In the genomic region with DNA sequence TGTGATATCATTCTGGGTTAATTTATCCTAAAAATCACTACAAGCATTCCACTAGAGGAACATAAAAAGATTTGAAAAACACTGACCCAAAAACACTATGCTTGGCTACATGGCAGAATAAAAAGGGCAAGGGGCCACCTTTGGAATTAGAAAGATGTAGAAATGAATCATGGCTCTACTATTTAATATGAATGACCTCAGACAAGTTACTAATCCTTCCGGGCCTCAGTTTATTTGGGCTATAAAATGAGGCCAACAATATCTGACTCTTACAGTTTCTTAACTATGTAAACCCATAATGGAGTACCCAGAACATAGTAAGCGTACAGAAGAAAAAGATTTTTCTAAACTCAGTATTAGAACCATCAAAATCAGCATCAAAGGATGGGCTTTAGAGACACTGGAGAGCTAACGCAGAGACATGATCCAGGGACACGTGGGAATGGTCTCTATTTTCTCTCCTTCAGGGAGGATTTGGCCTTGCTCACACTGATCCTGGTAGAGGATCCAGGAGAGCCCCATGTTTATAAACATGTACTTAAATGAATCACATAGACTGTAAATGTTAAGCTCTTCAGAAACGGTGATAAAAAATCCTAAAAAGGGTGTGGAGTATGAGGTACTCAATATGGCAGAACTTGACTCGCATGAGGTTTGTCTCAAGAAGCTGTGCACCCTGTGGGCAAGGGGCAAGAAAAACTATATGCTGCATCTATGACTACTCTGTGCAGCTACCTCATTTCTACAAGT, we compare ENCODE assay signal across 23 cellular contexts.
DNase-seq lines count a peak whose midpoint lies in the region; ATAC-seq, FAIRE-seq and TF ChIP-seq lines count a peak whose summit lies in the region.
"Had no signal": no experiment of that assay in that cellular context is flagged by ENCODE, and none has a peak within 500 bp of the region (broad histone marks: within the 10 kb centered on the region; RNA-seq: fewer than 3 reads in every experiment).

No MANE protein-coding gene starts in this region.

- no peak overlapping the region for H4K91ac ChIP-seq in IMR-90 (ENCODE audit: insufficient read depth, low read depth, low read length)

- no peak overlapping the region for H3K4me3 ChIP-seq in IMR-90 (ENCODE audit: insufficient read depth, low read depth, low read length)
- no peak overlapping the region for H3K4me3 ChIP-seq in keratinocyte (ENCODE audit: control insufficient read depth in 2 of 3, extremely low read depth in 1 of 3, insufficient read depth in 2 of 3, low read depth in 1 of 3, low read length in 3 of 3)
- H3K4me3 ChIP-seq: heart left ventricle had no signal

- H3K79me2 ChIP-seq in keratinocyte (ENCODE audit: control insufficient read depth, insufficient read depth, low read length) = no peaks in the 10 kb centered on the region

- no peaks in the 10 kb centered on the region for H3K9me3 ChIP-seq in IMR-90 (ENCODE audit: control insufficient read depth, insufficient read depth, low read length)
- H3K9me3 ChIP-seq in keratinocyte (ENCODE audit: control insufficient read depth, low read depth, low read length) = no peaks in the 10 kb centered on the region

- H2AK9ac ChIP-seq in IMR-90 (replicated peaks; ENCODE audit: low read depth, low read length, poor library complexity) = no peak overlapping the region

- H3K4me1 ChIP-seq in IMR-90 (ENCODE audit: control insufficient read depth, insufficient read depth, low read length) (peaks cover 8% of the 10 kb centered on the region), keratinocyte (ENCODE audit: control insufficient read depth, extremely low read depth, insufficient read depth, low read length) (no peaks in the 10 kb centered on the region)

- no CpG with 5 or more reads among the region's 6 CpGs for WGBS in IMR-90 (ENCODE audit: extremely low coverage in 2 of 2, insufficient read length in 1 of 2), 2 experiments

- no TSS peak for BruUV-seq in IMR-90 (replicated peaks; lab: Mats Ljungman, UMichigan)

- H4K8ac ChIP-seq in IMR-90 (ENCODE audit: low read depth in 2 of 2, low read length in 2 of 2) = 0 out of 4 replicates have a peak overlapping the region, but pooled peaks of 1 of the 2 experiments have one; percentile 7

- ATAC-seq in IMR-90 (ENCODE audit: low read depth) = peak; percentile 76
- ATAC-seq in HG02970 (IDR thresholded peaks at IDR 0.05; ENCODE audit: low FRiP score, unreplicated experiment) = no peak
- ATAC-seq: CD8-positive, alpha-beta T cell; stimulated activated naive CD8-positive, alpha-beta T cell treated with anti-CD3 and anti-CD28 coated beads, Interleukin-15, Interleukin-2, amounts not matched to agents 100 U/mL and 50 U/mL, for 24 hours had no signal

- DNase-seq in AG08396 (ENCODE audit: low spot score) (peak; percentile 12), IMR-90 (peak; percentile 45), keratinocyte (ENCODE audit: low read depth, low spot score) (no peak), NCI-H1930 (lab: John Stamatoyannopoulos, UW) (no peak), cardiac septum (ENCODE audit: low spot score) (no peak), GDM1 (lab: John Stamatoyannopoulos, UW) (no peak)
- DNase-seq: 8988T; activated CD4-positive, alpha-beta memory T cell treated with anti-CD3 and anti-CD28 coated beads, Interleukin-2, amount 10 ng/mL, durations not matched to agents 7 days and 5 days; activated CD4-positive, alpha-beta T cell treated with anti-CD3 and anti-CD28 coated beads for 1 hour; activated CD8-positive, alpha-beta memory T cell treated with anti-CD3 and anti-CD28 coated beads, Interleukin-2, amount 50 U/mL, for 48 hours; AML-193; caudate nucleus; CD8-positive, alpha-beta T cell; H9; heart left ventricle; KG1; NCI-H1417 treated with DMSO at 0.1 percent for 48 hours; NCI-H2107; posterior cingulate gyrus; stimulated activated naive CD8-positive, alpha-beta T cell treated with anti-CD3 and anti-CD28 coated beads, Interleukin-15, Interleukin-2, amounts not matched to agents 100 U/mL and 50 U/mL, for 24 hours; T-helper 2 cell had no signal

- H3K4ac ChIP-seq in IMR-90 (ENCODE audit: low read depth, low read length) = peak overlapping the region; percentile 28; the same call in 1 of the 2 replicates

- H3K79me1 ChIP-seq in IMR-90 (ENCODE audit: low read depth in 1 of 2, low read length in 2 of 2) = peaks cover 3 to 10% of the 10 kb centered on the region in 2 experiments; a peak in 2 of 4 replicates

- TF ChIP-seq RAD21 in IMR-90 (IDR thresholded peaks at IDR 0.05; ENCODE audit: low read length) = no peak

- TF ChIP-seq POLR2A in IMR-90 (IDR thresholded peaks at IDR 0.05; ENCODE audit: low read depth, low read length) = no peak

- in situ Hi-C loops in IMR-90 (cut with MboI; ENCODE audit: low sequenced_read_pairs) = no loop called here

- no peak overlapping the region for H2AFZ ChIP-seq in IMR-90 (replicated peaks; ENCODE audit: low read length, poor library complexity)
- no peak overlapping the region for H2AFZ ChIP-seq in keratinocyte (ENCODE audit: control insufficient read depth, low read length)

- H3K9ac ChIP-seq in IMR-90 (ENCODE audit: low read depth, low read length) = no peak overlapping the region
- H3K9ac ChIP-seq in keratinocyte (ENCODE audit: control insufficient read depth, extremely low read depth, insufficient read depth, low read length) = no peak overlapping the region

- H4K20me1 ChIP-seq in IMR-90 (ENCODE audit: insufficient read depth, low read length) (no peaks in the 10 kb centered on the region), keratinocyte (ENCODE audit: control insufficient read depth, extremely low read depth, insufficient read depth, low read length) (no peaks in the 10 kb centered on the region)

- no peak overlapping the region for H4K5ac ChIP-seq in IMR-90 (ENCODE audit: low read depth, low read length)

- H3K4me2 ChIP-seq in IMR-90 (ENCODE audit: low read depth, low read length) = peak overlapping the region; percentile 41
- no peak overlapping the region for H3K4me2 ChIP-seq in keratinocyte (ENCODE audit: control insufficient read depth, extremely low read depth, insufficient read depth, low read depth, low read length)

- intact Hi-C loops in IMR-90 (cut with micrococcal nuclease) (no loop called here), cardiac septum (cut with DNase I) (no loop called here)

- FAIRE-seq in endometrium (lab: Jason Lieb, UNC) = peak; percentile 86
- FAIRE-seq in keratinocyte (lab: Jason Lieb, UNC) = peak; percentile 26

- no peak overlapping the region for H3K14ac ChIP-seq in IMR-90 (replicated peaks; ENCODE audit: low read depth, low read length)

- no peak overlapping the region for H2BK5ac ChIP-seq in IMR-90 (ENCODE audit: low read depth, low read length, poor library complexity, severe bottlenecking)

- no peak overlapping the region for H2AK5ac ChIP-seq in IMR-90 (ENCODE audit: low read depth, low read length)

- H2BK15ac ChIP-seq in IMR-90 (ENCODE audit: low read depth, low read length) = no peak overlapping the region

- no peaks in the 10 kb centered on the region for H3K36me3 ChIP-seq in IMR-90 (ENCODE audit: control insufficient read depth, insufficient read depth, low read length)
- no peaks in the 10 kb centered on the region for H3K36me3 ChIP-seq in keratinocyte (ENCODE audit: control insufficient read depth in 2 of 2, extremely low read depth in 1 of 2, insufficient read depth in 2 of 2, low read length in 2 of 2)
- H3K36me3 ChIP-seq: heart left ventricle had no signal

- H3K27ac ChIP-seq in IMR-90 (ENCODE audit: insufficient read depth, low read length) = no peak overlapping the region
- H3K27ac ChIP-seq in keratinocyte (ENCODE audit: control insufficient read depth, insufficient read depth, low read length) = no peak overlapping the region
- H3K27ac ChIP-seq: heart left ventricle had no signal

- peak overlapping the region; percentile 61; the same call in 1 of the 2 replicates for H3K18ac ChIP-seq in IMR-90 (ENCODE audit: low read depth, low read length)

- no peak overlapping the region for H2BK120ac ChIP-seq in IMR-90 (ENCODE audit: low read depth, low read length)

- TF ChIP-seq CTCF in IMR-90 (conservative IDR thresholded peaks at IDR 0.05; ENCODE audit: low read depth, low read length) (no peak), keratinocyte (optimal IDR thresholded peaks at IDR 0.05 in 1 of 3, IDR thresholded peaks at IDR 0.05 in 1 of 3, conservative IDR thresholded peaks at IDR 0.05 in 1 of 3; ENCODE audit: extremely low read depth in 1 of 3, insufficient read depth in 2 of 3, low read length in 3 of 3) (no peak)

- H3K27me3 ChIP-seq in IMR-90 (ENCODE audit: control insufficient read depth, insufficient read depth, low read length) (no peaks in the 10 kb centered on the region), keratinocyte (ENCODE audit: control insufficient read depth, extremely low read depth, insufficient read depth, low read length) (no peaks in the 10 kb centered on the region)
- H3K27me3 ChIP-seq: heart left ventricle had no signal

- H3K23ac ChIP-seq in IMR-90 (ENCODE audit: low read depth, low read length) = no peak overlapping the region; the same call in 1 of the 2 replicates

- H2BK20ac ChIP-seq in IMR-90 (ENCODE audit: low read depth, low read length) = peak overlapping the region; percentile 22; the same call in 1 of the 2 replicates

- POLR2A ChIA-PET in IMR-90 (lab: Charles Lee; ENCODE audit: unreplicated experiment) = no interaction called here

- CTCF ChIA-PET in IMR-90 (lab: Yijun Ruan, JAX) = no interaction called here

- no peak overlapping the region for H3K56ac ChIP-seq in IMR-90 (ENCODE audit: extremely low read depth, insufficient read depth, low read length)

- no peaks in the 10 kb centered on the region for H3K9me1 ChIP-seq in IMR-90 (ENCODE audit: insufficient read depth, low read length)
- no peaks in the 10 kb centered on the region for H3K9me1 ChIP-seq in keratinocyte (ENCODE audit: control insufficient read depth, extremely low read depth, insufficient read depth, low read length)

- dilution Hi-C loops in IMR-90 (cut with HindIII; ENCODE audit: low sequenced_read_pairs, unreplicated experiment) (no loop called here), keratinocyte (cut with MboI; ENCODE audit: extremely low pct_ligation_motif_present, low sequenced_read_pairs) (no loop called here)

TF ChIP-seq in IMR-90, 13 proteins besides CTCF, POLR2A, EP300 and RAD21:
- TF ChIP-seq MAZ (IDR thresholded peaks at IDR 0.05; ENCODE audit: borderline replicate concordance, low read depth, low read length) = no peak
- TF ChIP-seq RCOR1 (IDR thresholded peaks at IDR 0.05; ENCODE audit: insufficient replicate concordance, low read length) = no peak
- no peak for TF ChIP-seq CHD1 (IDR thresholded peaks at IDR 0.05; ENCODE audit: low read depth, low read length)
- TF ChIP-seq BHLHE40 (IDR thresholded peaks at IDR 0.05; ENCODE audit: low read depth, low read length) = no peak
- TF ChIP-seq SMC3 (IDR thresholded peaks at IDR 0.05; ENCODE audit: low read depth, low read length) = no peak

Comparison
In these comparisons a context has a peak if more than half of its experiments do, and no peak if none do; other contexts are left out.
1. DNase-seq: peak in AG08396 (single experiment) and IMR-90 (single experiment); none in keratinocyte (single experiment), NCI-H1930 (0 of 2), cardiac septum (single experiment) and GDM1 (single experiment).